Comparison of ENCODE assay signal across 10 cellular contexts in genomic region chr20:31922588-31922987, GRCh38. TPM values are rescaled to one million over a fixed set of nuclear protein-coding genes. Genes with fewer than 3 reads are reported as not detected.
"Had no signal": no experiment of that assay in that cellular context is flagged by ENCODE, and none has a peak within 500 bp of the region (broad histone marks: within the 10 kb centered on the region; RNA-seq: fewer than 3 reads in every experiment).

No MANE protein-coding gene starts in this region.

- ATAC-seq: GM23338, HCT116 had no signal

- H3K4me1 ChIP-seq: HAP-1 had no signal

- H3K9me3 ChIP-seq: HAP-1 had no signal

- FAIRE-seq: HTR-8/SVneo had no signal

- H3K4me3 ChIP-seq: GM23338, HAP-1 had no signal

- DNase-seq: H7, HFFc6, KG1 had no signal

- H3K4me2 ChIP-seq: GM23338 had no signal

- H3K36me3 ChIP-seq: HAP-1 had no signal

RNA-seq across cellular contexts. Expression of gene XKR7, which starts 45.4 kb away (rescaled TPM):
- total RNA-seq: H4, HFFc6, HT-29 had no signal
- polyA plus RNA-seq: IgD-negative memory B cell had no signal

RNA-seq across cellular contexts. Expression of gene TTLL9, which starts 52.2 kb away (rescaled TPM):
- total RNA-seq: GM23338, HFFc6 had no signal
- polyA plus RNA-seq: GM23338, IgD-negative memory B cell had no signal

RNA-seq across cellular contexts. Expression of gene DUSP15, which starts 52.3 kb away (rescaled TPM):
- total RNA-seq: HFFc6, HT-29 had no signal
- polyA plus RNA-seq: IgD-negative memory B cell had no signal
